ENCODE assay signal across 8 cellular contexts in genomic region chr3:197710996-197711395, GRCh38. TPM values are rescaled to one million over a fixed set of nuclear protein-coding genes. Genes with fewer than 3 reads are reported as not detected.
DNase-seq lines count a peak whose midpoint lies in the region; ATAC-seq and TF ChIP-seq lines count a peak whose summit lies in the region.
"Not testable (repeated sequence)": the region's sequence is repeated elsewhere in the genome, so short reads cannot be mapped to it uniquely, and the experiment has no call there.

No MANE protein-coding gene starts in this region.

- H3K27ac Mint-ChIP-seq in immature natural killer cell: peak overlapping the region in 5 of 6 donors; percentile 61 to 91 (median 87)

- not testable (repeated sequence) for H3K23ac ChIP-seq in IMR-90 (ENCODE audit: low read depth, low read length)

- H4K20me1 ChIP-seq in BLaER1 treated with 17β-estradiol and CSF1 and Interleukin-3, amounts not matched to agents 10 nM and 100 nM; IMR-90 (ENCODE audit: insufficient read depth, low read length): not testable (repeated sequence)

- H3K9me3 Mint-ChIP-seq in immature natural killer cell: not testable (repeated sequence)

- H3K4me1 Mint-ChIP-seq in immature natural killer cell: peaks cover 23% of the 10 kb centered on the region in 2 donors

- H3K18ac ChIP-seq in IMR-90 (ENCODE audit: low read depth, low read length): not testable (repeated sequence)

- H2BK20ac ChIP-seq in IMR-90 (ENCODE audit: low read depth, low read length): not testable (repeated sequence)

- in situ Hi-C loops in IMR-90 (cut with MboI; ENCODE audit: low sequenced_read_pairs); transverse colon (cut with MboI; ENCODE audit: low pct_ligation_motif_present in 1 of 4, low pct_unique_long_range_greater_than_20kb in 1 of 4, low sequenced_read_pairs in 3 of 4): not testable (repeated sequence)

- H3K9me1 ChIP-seq in IMR-90 (ENCODE audit: insufficient read depth, low read length): peaks cover 10% of the 10 kb centered on the region; the same call in 1 of the 2 replicates

- not testable (repeated sequence) for H3K56ac ChIP-seq in IMR-90 (ENCODE audit: extremely low read depth, insufficient read depth, low read length)

- not testable (repeated sequence) for H2AK5ac ChIP-seq in IMR-90 (ENCODE audit: low read depth, low read length)

- not testable (repeated sequence) for H3K4me3 ChIP-seq in BLaER1 treated with 17β-estradiol and CSF1 and Interleukin-3, amounts not matched to agents 10 nM and 100 nM; IMR-90 (ENCODE audit: insufficient read depth, low read depth, low read length); SK-N-MC; ascending aorta; transverse colon

- POLR2A ChIA-PET in IMR-90 (lab: Charles Lee; ENCODE audit: unreplicated experiment): not testable (repeated sequence)

- peaks cover 8 to 13% (median 11%) of the 10 kb centered on the region in 3 donors for H3K36me3 Mint-ChIP-seq in immature natural killer cell

- H2AK9ac ChIP-seq in IMR-90 (replicated peaks; ENCODE audit: low read depth, low read length, poor library complexity): not testable (repeated sequence)

- H3K9ac ChIP-seq in BLaER1 treated with 17β-estradiol and CSF1 and Interleukin-3, amounts not matched to agents 10 nM and 100 nM; IMR-90 (ENCODE audit: low read depth, low read length); SK-N-MC (ENCODE audit: insufficient read length): not testable (repeated sequence)

- H2BK15ac ChIP-seq in IMR-90 (ENCODE audit: low read depth, low read length): not testable (repeated sequence)

- TF ChIP-seq EP300 in transverse colon (IDR thresholded peaks at IDR 0.05; ENCODE audit: low read depth): not testable (repeated sequence)

- not testable (repeated sequence) for H3K27me3 Mint-ChIP-seq in immature natural killer cell (ENCODE audit: low read depth in 3 of 3)

- H3K4ac ChIP-seq in IMR-90 (ENCODE audit: low read depth, low read length): not testable (repeated sequence)

- not testable (repeated sequence) for TF ChIP-seq RAD21 in IMR-90 (IDR thresholded peaks at IDR 0.05; ENCODE audit: low read length)

- H4K91ac ChIP-seq in IMR-90 (ENCODE audit: insufficient read depth, low read depth, low read length): not testable (repeated sequence)

- DNase-seq in IMR-90 (peak; percentile 60), renal cortical epithelial cell (ENCODE audit: low read depth) (peak; percentile 12)
- not testable (repeated sequence) for DNase-seq in SK-N-MC (ENCODE audit: low read depth, low spot score); ascending aorta (ENCODE audit: low spot score in 2 of 2); epithelial cell of prostate (ENCODE audit: low read depth, low spot score); immature natural killer cell; transverse colon

- no CpG with 5 or more reads among the region's 5 CpGs for WGBS in IMR-90 (ENCODE audit: extremely low coverage in 2 of 2, insufficient read length in 1 of 2), 2 experiments
- 91 to 93% methylated on average over 2 to 5 of the region's 5 CpGs for WGBS in transverse colon (ENCODE audit: low coverage in 1 of 2), 2 donors

- not testable (repeated sequence) for TF ChIP-seq CTCF in IMR-90 (conservative IDR thresholded peaks at IDR 0.05; ENCODE audit: low read depth, low read length); ascending aorta (IDR thresholded peaks at IDR 0.05); transverse colon (IDR thresholded peaks at IDR 0.05)

- BruUV-seq in IMR-90 (replicated peaks; lab: Mats Ljungman, UMichigan): not testable (repeated sequence)

- CTCF ChIA-PET in IMR-90 (lab: Yijun Ruan, JAX): interaction anchor here (1.3 kb wide), 1 partner anchor 11 kb away, joined by 3 read pairs; no protein-coding TSS in a partner anchor

- H2BK5ac ChIP-seq in IMR-90 (ENCODE audit: low read depth, low read length, poor library complexity, severe bottlenecking): peak overlapping the region; percentile 95

- H4K5ac ChIP-seq in IMR-90 (ENCODE audit: low read depth, low read length): not testable (repeated sequence)

- H3K9me3 ChIP-seq in BLaER1 treated with 17β-estradiol and CSF1 and Interleukin-3, amounts not matched to agents 10 nM and 100 nM (replicated peaks in 1 of 11); IMR-90 (ENCODE audit: control insufficient read depth, insufficient read depth, low read length); SK-N-MC (ENCODE audit: low read depth, low read length); ascending aorta; transverse colon: not testable (repeated sequence)

- peak overlapping the region in 1 of 5 donors; percentile 18 for H3K4me3 Mint-ChIP-seq in immature natural killer cell

- not testable (repeated sequence) for TF ChIP-seq POLR2A in IMR-90 (IDR thresholded peaks at IDR 0.05; ENCODE audit: low read depth, low read length); transverse colon (IDR thresholded peaks at IDR 0.05)

- 0 out of 2 replicates have a peak, but pooled peaks have one; percentile 2 for ATAC-seq in IMR-90 (ENCODE audit: low read depth)

- not testable (repeated sequence) for H4K8ac ChIP-seq in IMR-90 (ENCODE audit: low read depth in 2 of 2, low read length in 2 of 2)

- H3K79me1 ChIP-seq in IMR-90 (ENCODE audit: low read depth in 1 of 2, low read length in 2 of 2): peaks cover 10 to 33% of the 10 kb centered on the region in 2 experiments; a peak in 3 of 4 replicates

- H2BK120ac ChIP-seq in IMR-90 (ENCODE audit: low read depth, low read length): not testable (repeated sequence)

- H3K27me3 ChIP-seq in BLaER1 treated with 17β-estradiol and CSF1 and Interleukin-3, amounts not matched to agents 10 nM and 100 nM; IMR-90 (ENCODE audit: control insufficient read depth, insufficient read depth, low read length); ascending aorta; transverse colon: not testable (repeated sequence)

- intact Hi-C loops in IMR-90 (cut with micrococcal nuclease); ascending aorta (cut with DNase I); transverse colon (cut with DNase I; ENCODE audit: low total_unique reads): not testable (repeated sequence)

- dilution Hi-C loops in IMR-90 (cut with HindIII; ENCODE audit: low sequenced_read_pairs, unreplicated experiment): not testable (repeated sequence)

- H3K4me2 ChIP-seq in BLaER1 treated with 17β-estradiol and CSF1 and Interleukin-3, amounts not matched to agents 10 nM and 100 nM: peak overlapping the region in 10 of 11 experiments; percentile 16 to 85 (median 77); a peak in 16 of 22 replicates
- not testable (repeated sequence) for H3K4me2 ChIP-seq in IMR-90 (ENCODE audit: low read depth, low read length)

- peak overlapping the region in 10 of 11 experiments; percentile 47 to 80 (median 70); a peak in 15 of 22 replicates for H3K27ac ChIP-seq in BLaER1 treated with 17β-estradiol and CSF1 and Interleukin-3, amounts not matched to agents 10 nM and 100 nM
- not testable (repeated sequence) for H3K27ac ChIP-seq in IMR-90 (ENCODE audit: insufficient read depth, low read length)
- peak overlapping the region; percentile 95; the same call in 1 of the 2 replicates for H3K27ac ChIP-seq in SK-N-MC
- H3K27ac ChIP-seq in ascending aorta: peak overlapping the region; percentile 93
- H3K27ac ChIP-seq in epithelial cell of prostate: peak overlapping the region; percentile 95
- peak overlapping the region; percentile 85 to 89 (median 87) for H3K27ac ChIP-seq in transverse colon

- H3K36me3 ChIP-seq in BLaER1 treated with 17β-estradiol and CSF1 and Interleukin-3, amounts not matched to agents 10 nM and 100 nM: peaks cover 1 to 40% (median 22%) of the 10 kb centered on the region in 11 experiments; a peak in 17 of 22 replicates
- H3K36me3 ChIP-seq in IMR-90 (ENCODE audit: control insufficient read depth, insufficient read depth, low read length); SK-N-MC (ENCODE audit: insufficient read depth, low read length); ascending aorta; transverse colon: not testable (repeated sequence)

- not testable (repeated sequence) for H2AFZ ChIP-seq in IMR-90 (replicated peaks; ENCODE audit: low read length, poor library complexity)

- not testable (repeated sequence) for H3K14ac ChIP-seq in IMR-90 (replicated peaks; ENCODE audit: low read depth, low read length)

- H3K4me1 ChIP-seq in BLaER1 treated with 17β-estradiol and CSF1 and Interleukin-3, amounts not matched to agents 10 nM and 100 nM: peaks cover 35 to 76% (median 56%) of the 10 kb centered on the region in 10 experiments
- not testable (repeated sequence) for H3K4me1 ChIP-seq in IMR-90 (ENCODE audit: control insufficient read depth, insufficient read depth, low read length)
- H3K4me1 ChIP-seq in ascending aorta: peaks cover 11 to 14% of the 10 kb centered on the region in 2 donors
- H3K4me1 ChIP-seq in transverse colon: peaks cover 0 to 19% (median 14%) of the 10 kb centered on the region in 4 donors

TF ChIP-seq in IMR-90, 13 proteins besides CTCF, POLR2A, EP300 and RAD21:
- TF ChIP-seq CEBPB (IDR thresholded peaks at IDR 0.05; ENCODE audit: low read depth, low read length): 0 out of 2 replicates have a peak, but pooled peaks have one; percentile 5

RNA-seq across cellular contexts. Expression of gene RUBCN, which starts 25.7 kb away (rescaled TPM):
- total RNA-seq in IMR-90 (2012; rRNA removed): 8.3 and 10.8 TPM in 2 replicates
- 11.8 and 12.6 TPM in 2 replicates for polyA plus RNA-seq in IMR-90 (2012; rRNA removed)
- 6.2 and 10.4 TPM in 2 replicates for polyA plus RNA-seq in IMR-90 (2012; cell fraction: cytosol; rRNA removed)
- 31.5 and 32.7 TPM in 2 replicates for polyA plus RNA-seq in IMR-90 (2012; cell fraction: nucleus; rRNA removed; ENCODE audit: low replicate concordance)
- total RNA-seq in ascending aorta: 27.4 TPM
- polyA plus RNA-seq in immature natural killer cell: 10 to 100 TPM in 2 of 3 donors, 1 to 10 TPM in 1; 8.9 to 29.9 (median 10.9) TPM
- total RNA-seq in renal cortical epithelial cell: 11.5 and 13.9 TPM in 2 replicates
- total RNA-seq in transverse colon: 10 to 100 TPM; 32.2 to 64.7 (median 54.8) TPM

RNA-seq across cellular contexts. Expression of gene FYTTD1, which starts 38.7 kb away (rescaled TPM):
- total RNA-seq in IMR-90 (2012; rRNA removed) (50.2 and 67.2 TPM in 2 replicates), ascending aorta (14.0 TPM), renal cortical epithelial cell (69.8 and 90.5 TPM in 2 replicates), transverse colon (10 to 100 TPM; 18.3 to 94.6 (median 33.6) TPM)
- polyA plus RNA-seq in IMR-90 (2012; rRNA removed) (15.4 and 20.4 TPM in 2 replicates), immature natural killer cell (100 to 1,000 TPM; 103 to 144 (median 141) TPM)
- polyA plus RNA-seq in IMR-90 (2012; cell fraction: cytosol; rRNA removed): 2.2 and 3.6 TPM in 2 replicates
- polyA plus RNA-seq in IMR-90 (2012; cell fraction: nucleus; rRNA removed; ENCODE audit: low replicate concordance): 1.6 and 12.9 TPM in 2 replicates
